In genomic region chr5:56128166-56128565, GRCh38 we compare ENCODE assay signal across 13 cellular contexts.
DNase-seq lines count a peak whose midpoint lies in the region; ATAC-seq and TF ChIP-seq lines count a peak whose summit lies in the region.
"Had no signal": no experiment of that assay in that cellular context is flagged by ENCODE, and none has a peak within 500 bp of the region (broad histone marks: within the 10 kb centered on the region; RNA-seq: fewer than 3 reads in every experiment).

No MANE protein-coding gene starts in this region.

- DNase-seq in activated effector memory CD4-positive, alpha-beta T cell treated with anti-CD3 and anti-CD28 coated beads, Interleukin-2, amount 50 U/mL, for 16 hours = peak; percentile 64
- DNase-seq in activated effector memory CD4-positive, alpha-beta T cell treated with Interleukin-2 at 50 U/mL for 16 hours = no peak
- DNase-seq in activated CD8-positive, alpha-beta T cell treated with anti-CD3 and anti-CD28 coated beads, Interleukin-2, amount 10 ng/mL, durations not matched to agents 7 days and 5 days = peak; percentile 31
- DNase-seq in right cardiac atrium = peak; percentile 22 to 63 (median 46)
- DNase-seq in stimulated activated naive CD8-positive, alpha-beta T cell treated with anti-CD3 and anti-CD28 coated beads, Interleukin-15, amount 100 ng/mL, for 72 hours = peak; percentile 18 to 57
- DNase-seq in lower leg skin (ENCODE audit: low spot score in 2 of 2) = no peak
- DNase-seq in natural killer cell treated with Interleukin-12 subunit alpha and Interleukin-12 subunit beta and Interleukin-15 and Interleukin-18, amount 100 ng/mL, for 72 hours (ENCODE audit: low spot score) = no peak
- no peak for DNase-seq in NCI-H2171 treated with DMSO at 0.1 percent for 48 hours (lab: John Stamatoyannopoulos, UW)
- DNase-seq: cerebellar nuclear complex, GM23248, NCI-H446, trophoblast cell had no signal

- POLR2A ChIA-PET in activated CD8-positive, alpha-beta T cell treated with anti-CD3 and anti-CD28 coated beads, Interleukin-2, amount 10 ng/mL, durations not matched to agents 7 days and 5 days (lab: Charles Lee) = no interaction called here

- H3K9me3 Mint-ChIP-seq in activated CD8-positive, alpha-beta T cell treated with anti-CD3 and anti-CD28 coated beads, Interleukin-2, amount 10 ng/mL, durations not matched to agents 7 days and 5 days (ENCODE audit: insufficient read depth) = no peaks in the 10 kb centered on the region
- H3K9me3 Mint-ChIP-seq in stimulated activated naive CD8-positive, alpha-beta T cell treated with anti-CD3 and anti-CD28 coated beads, Interleukin-15, amount 100 ng/mL, for 72 hours = peaks cover 6 to 10% of the 10 kb centered on the region in 2 donors
- H3K9me3 Mint-ChIP-seq in natural killer cell treated with Interleukin-12 subunit alpha and Interleukin-12 subunit beta and Interleukin-15 and Interleukin-18, amount 100 ng/mL, for 72 hours = peaks cover 5% of the 10 kb centered on the region

- intact Hi-C loops in right cardiac atrium (cut with DNase I) = no loop called here
- intact Hi-C loops in lower leg skin (cut with DNase I; ENCODE audit: low total_unique reads) = no loop called here

- CTCF ChIA-PET in activated CD8-positive, alpha-beta T cell treated with anti-CD3 and anti-CD28 coated beads, Interleukin-2, amount 10 ng/mL, durations not matched to agents 7 days and 5 days (lab: Charles Lee) = interaction anchor here (1.6 to 2.5 kb wide), 3 partner anchors 19 to 151 kb away, joined by 4 to 10 read pairs (median 5); no protein-coding TSS in a partner anchor

- TF ChIP-seq POLR2A in lower leg skin (IDR thresholded peaks at IDR 0.05) = no peak

- H3K27ac Mint-ChIP-seq in activated CD8-positive, alpha-beta T cell treated with anti-CD3 and anti-CD28 coated beads, Interleukin-2, amount 10 ng/mL, durations not matched to agents 7 days and 5 days = peak overlapping the region; percentile 53
- peak overlapping the region; percentile 14 to 99 for H3K27ac Mint-ChIP-seq in stimulated activated naive CD8-positive, alpha-beta T cell treated with anti-CD3 and anti-CD28 coated beads, Interleukin-15, amount 100 ng/mL, for 72 hours
- no peak overlapping the region for H3K27ac Mint-ChIP-seq in natural killer cell treated with Interleukin-12 subunit alpha and Interleukin-12 subunit beta and Interleukin-15 and Interleukin-18, amount 100 ng/mL, for 72 hours
- H3K27ac Mint-ChIP-seq: memory B cell had no signal

- no peaks in the 10 kb centered on the region for H3K36me3 Mint-ChIP-seq in activated CD8-positive, alpha-beta T cell treated with anti-CD3 and anti-CD28 coated beads, Interleukin-2, amount 10 ng/mL, durations not matched to agents 7 days and 5 days (ENCODE audit: low read depth)
- peaks cover 8% of the 10 kb centered on the region for H3K36me3 Mint-ChIP-seq in natural killer cell treated with Interleukin-12 subunit alpha and Interleukin-12 subunit beta and Interleukin-15 and Interleukin-18, amount 100 ng/mL, for 72 hours

- H3K27me3 Mint-ChIP-seq in activated CD8-positive, alpha-beta T cell treated with anti-CD3 and anti-CD28 coated beads, Interleukin-2, amount 10 ng/mL, durations not matched to agents 7 days and 5 days (ENCODE audit: low read depth) = no peaks in the 10 kb centered on the region
- H3K27me3 Mint-ChIP-seq in stimulated activated naive CD8-positive, alpha-beta T cell treated with anti-CD3 and anti-CD28 coated beads, Interleukin-15, amount 100 ng/mL, for 72 hours = no peaks in the 10 kb centered on the region
- peaks cover 23 to 39% of the 10 kb centered on the region in 2 donors for H3K27me3 Mint-ChIP-seq in natural killer cell treated with Interleukin-12 subunit alpha and Interleukin-12 subunit beta and Interleukin-15 and Interleukin-18, amount 100 ng/mL, for 72 hours

- peaks cover 28% of the 10 kb centered on the region for H3K4me1 Mint-ChIP-seq in activated CD8-positive, alpha-beta T cell treated with anti-CD3 and anti-CD28 coated beads, Interleukin-2, amount 10 ng/mL, durations not matched to agents 7 days and 5 days (ENCODE audit: low read depth)
- H3K4me1 Mint-ChIP-seq in stimulated activated naive CD8-positive, alpha-beta T cell treated with anti-CD3 and anti-CD28 coated beads, Interleukin-15, amount 100 ng/mL, for 72 hours = peaks cover 39% of the 10 kb centered on the region
- no peaks in the 10 kb centered on the region for H3K4me1 Mint-ChIP-seq in natural killer cell treated with Interleukin-12 subunit alpha and Interleukin-12 subunit beta and Interleukin-15 and Interleukin-18, amount 100 ng/mL, for 72 hours (ENCODE audit: low read depth in 2 of 2)
- H3K4me1 Mint-ChIP-seq: memory B cell had no signal

- no peaks in the 10 kb centered on the region for H3K9me3 ChIP-seq in right cardiac atrium (ENCODE audit: control insufficient read depth, low read length)

- no peaks in the 10 kb centered on the region for H3K27me3 ChIP-seq in right cardiac atrium (ENCODE audit: control insufficient read depth, insufficient read depth)

- WGBS in right cardiac atrium = 49% methylated on average over 3 of the region's 3 CpGs
- WGBS in lower leg skin, 2 donors = 63 to 68% methylated on average over 3 of the region's 3 CpGs

- no peak overlapping the region for H3K27ac ChIP-seq in right cardiac atrium (ENCODE audit: low read length)
- H3K27ac ChIP-seq: GM23248 had no signal

- no peak overlapping the region for H3K4me3 ChIP-seq in right cardiac atrium (ENCODE audit: low read length)
- H3K4me3 ChIP-seq in lower leg skin (ENCODE audit: low read depth, poor library complexity, severe bottlenecking) = no peak overlapping the region
- H3K4me3 ChIP-seq: GM23248 had no signal

- peak; percentile 49 for ATAC-seq in activated CD8-positive, alpha-beta T cell treated with anti-CD3 and anti-CD28 coated beads, Interleukin-2, amount 10 ng/mL, durations not matched to agents 7 days and 5 days
- no peak for ATAC-seq in right cardiac atrium
- peak; percentile 83 for ATAC-seq in stimulated activated naive CD8-positive, alpha-beta T cell treated with anti-CD3 and anti-CD28 coated beads, Interleukin-15, amount 100 ng/mL, for 72 hours
- ATAC-seq in natural killer cell treated with Interleukin-12 subunit alpha and Interleukin-12 subunit beta and Interleukin-15 and Interleukin-18, amount 100 ng/mL, for 72 hours = no peak

- no peaks in the 10 kb centered on the region for H3K4me1 ChIP-seq in right cardiac atrium (ENCODE audit: control insufficient read depth, insufficient read depth, low read length)

- no peak for TF ChIP-seq CTCF in lower leg skin (IDR thresholded peaks at IDR 0.05)

- H3K4me3 Mint-ChIP-seq in activated CD8-positive, alpha-beta T cell treated with anti-CD3 and anti-CD28 coated beads, Interleukin-2, amount 10 ng/mL, durations not matched to agents 7 days and 5 days = peak overlapping the region; percentile 7
- H3K4me3 Mint-ChIP-seq in stimulated activated naive CD8-positive, alpha-beta T cell treated with anti-CD3 and anti-CD28 coated beads, Interleukin-15, amount 100 ng/mL, for 72 hours = peak overlapping the region; percentile 65 to 88
- H3K4me3 Mint-ChIP-seq in natural killer cell treated with Interleukin-12 subunit alpha and Interleukin-12 subunit beta and Interleukin-15 and Interleukin-18, amount 100 ng/mL, for 72 hours = no peak overlapping the region
- H3K4me3 Mint-ChIP-seq: memory B cell had no signal

Comparison
In these comparisons a context has a peak if more than half of its experiments do, and no peak if none do; other contexts are left out.
1. DNase-seq: peak in activated effector memory CD4-positive, alpha-beta T cell treated with anti-CD3 and anti-CD28 coated beads, Interleukin-2, amount 50 U/mL, for 16 hours (single experiment), activated CD8-positive, alpha-beta T cell treated with anti-CD3 and anti-CD28 coated beads, Interleukin-2, amount 10 ng/mL, durations not matched to agents 7 days and 5 days (single experiment), right cardiac atrium (3 of 3) and stimulated activated naive CD8-positive, alpha-beta T cell treated with anti-CD3 and anti-CD28 coated beads, Interleukin-15, amount 100 ng/mL, for 72 hours (2 of 2); none in activated effector memory CD4-positive, alpha-beta T cell treated with Interleukin-2 at 50 U/mL for 16 hours (single experiment), lower leg skin (0 of 2), natural killer cell treated with Interleukin-12 subunit alpha and Interleukin-12 subunit beta and Interleukin-15 and Interleukin-18, amount 100 ng/mL, for 72 hours (single experiment) and NCI-H2171 treated with DMSO at 0.1 percent for 48 hours (single experiment).
2. ATAC-seq: peak in activated CD8-positive, alpha-beta T cell treated with anti-CD3 and anti-CD28 coated beads, Interleukin-2, amount 10 ng/mL, durations not matched to agents 7 days and 5 days (single experiment) and stimulated activated naive CD8-positive, alpha-beta T cell treated with anti-CD3 and anti-CD28 coated beads, Interleukin-15, amount 100 ng/mL, for 72 hours (single experiment); none in right cardiac atrium (0 of 2) and natural killer cell treated with Interleukin-12 subunit alpha and Interleukin-12 subunit beta and Interleukin-15 and Interleukin-18, amount 100 ng/mL, for 72 hours (0 of 2).
3. H3K27ac Mint-ChIP-seq: peak in activated CD8-positive, alpha-beta T cell treated with anti-CD3 and anti-CD28 coated beads, Interleukin-2, amount 10 ng/mL, durations not matched to agents 7 days and 5 days (single experiment) and stimulated activated naive CD8-positive, alpha-beta T cell treated with anti-CD3 and anti-CD28 coated beads, Interleukin-15, amount 100 ng/mL, for 72 hours (2 of 2); none in natural killer cell treated with Interleukin-12 subunit alpha and Interleukin-12 subunit beta and Interleukin-15 and Interleukin-18, amount 100 ng/mL, for 72 hours (0 of 2).